In genomic region chr14:93706360-93706955, GRCh38 we compare ENCODE assay signal across 24 cellular contexts.
DNase-seq lines count a peak whose midpoint lies in the region; ATAC-seq, FAIRE-seq and TF ChIP-seq lines count a peak whose summit lies in the region.
"Had no signal": no experiment of that assay in that cellular context is flagged by ENCODE, and none has a peak within 500 bp of the region (broad histone marks: within the 10 kb centered on the region; RNA-seq: fewer than 3 reads in every experiment).

No MANE protein-coding gene starts in this region.

- H3K4me2 ChIP-seq in Karpas-422 (ENCODE audit: low read depth, low read length, poor library complexity, severe bottlenecking): no peak overlapping the region
- H3K4me2 ChIP-seq: BLaER1 had no signal

- H2AFZ ChIP-seq in Karpas-422 (ENCODE audit: low read length): no peak overlapping the region

- H3K27me3 ChIP-seq in Karpas-422 (ENCODE audit: low read length) (no peaks in the 10 kb centered on the region), esophagus muscularis mucosa (no peaks in the 10 kb centered on the region), sigmoid colon (no peaks in the 10 kb centered on the region), breast epithelium (no peaks in the 10 kb centered on the region)
- H3K27me3 ChIP-seq: BLaER1, MG63 had no signal

- H3K4me1 ChIP-seq in Karpas-422 (ENCODE audit: low read length) (peaks cover 44% of the 10 kb centered on the region), esophagus muscularis mucosa (peaks cover 0 to 7% (median 5%) of the 10 kb centered on the region in 4 donors), sigmoid colon (no peaks in the 10 kb centered on the region), breast epithelium (no peaks in the 10 kb centered on the region)

- FAIRE-seq in GM12891 (lab: Jason Lieb, UNC): no peak
- FAIRE-seq: GM12878 had no signal

- TF ChIP-seq EP300 in esophagus muscularis mucosa (IDR thresholded peaks at IDR 0.05) (no peak), sigmoid colon (IDR thresholded peaks at IDR 0.05) (no peak)

- H3K9ac ChIP-seq in Karpas-422 (ENCODE audit: low read length): no peak overlapping the region
- H3K9ac ChIP-seq: BLaER1 had no signal

- H3K9me3 ChIP-seq in Karpas-422 (ENCODE audit: low read length): no peaks in the 10 kb centered on the region
- no peaks in the 10 kb centered on the region for H3K9me3 ChIP-seq in esophagus muscularis mucosa
- H3K9me3 ChIP-seq in sigmoid colon: no peaks in the 10 kb centered on the region
- H3K9me3 ChIP-seq in breast epithelium: no peaks in the 10 kb centered on the region
- H3K9me3 ChIP-seq: BLaER1, MG63 had no signal

- TF ChIP-seq POLR2A in esophagus muscularis mucosa (IDR thresholded peaks at IDR 0.05; ENCODE audit: low read depth) (no peak), sigmoid colon (IDR thresholded peaks at IDR 0.05) (no peak), breast epithelium (IDR thresholded peaks at IDR 0.05) (no peak), GM12891 (IDR thresholded peaks at IDR 0.05; ENCODE audit: low read depth, low read length) (no peak)

- intact Hi-C loops in esophagus muscularis mucosa (cut with DNase I) (no loop called here), sigmoid colon (cut with DNase I) (no loop called here), breast epithelium (cut with DNase I; ENCODE audit: low total_unique reads) (no loop called here)

- H3K4me3 ChIP-seq in Karpas-422 (ENCODE audit: low read length) (no peak overlapping the region), esophagus muscularis mucosa (no peak overlapping the region), sigmoid colon (no peak overlapping the region), breast epithelium (no peak overlapping the region)
- H3K4me3 ChIP-seq: BLaER1, GM12878, MG63 had no signal

- H3K79me2 ChIP-seq in Karpas-422 (ENCODE audit: low read length): no peaks in the 10 kb centered on the region

- H3K27ac ChIP-seq in Karpas-422 (ENCODE audit: low read length): peak overlapping the region; percentile 93
- no peak overlapping the region for H3K27ac ChIP-seq in esophagus muscularis mucosa (replicated peaks in 1 of 4)
- no peak overlapping the region for H3K27ac ChIP-seq in sigmoid colon
- H3K27ac ChIP-seq in breast epithelium: no peak overlapping the region
- H3K27ac ChIP-seq: BLaER1, RWPE1 had no signal

- TF ChIP-seq CTCF in esophagus muscularis mucosa (IDR thresholded peaks at IDR 0.05) (no peak), sigmoid colon (IDR thresholded peaks at IDR 0.05) (no peak), breast epithelium (IDR thresholded peaks at IDR 0.05) (no peak)

- DNase-seq in DMS79 treated with DMSO at 0.1 percent for 48 hours (lab: John Stamatoyannopoulos, UW) (peak; percentile 93), Karpas-422 (no peak), esophagus muscularis mucosa (ENCODE audit: extremely low spot score) (peak; percentile 92), sigmoid colon (peak; percentile 36), breast epithelium (ENCODE audit: low spot score in 2 of 2) (no peak), GM12891 (ENCODE audit: insufficient read length, low spot score) (no peak)
- DNase-seq: CD4-positive, CD25-positive, alpha-beta regulatory T cell; DMS153; GDM1; H9; HFFc6; KBM-7; MG63; NCI-H146; NCI-H1930; NCI-H2107; NCI-H226; NCI-H510A; NCI-H69; SHP77 had no signal

- no peak for ATAC-seq in GM21786 (IDR thresholded peaks at IDR 0.05; ENCODE audit: unreplicated experiment)
- ATAC-seq: GM12878 had no signal

- H3K9me2 ChIP-seq in Karpas-422 (replicated peaks; ENCODE audit: insufficient read depth, low read length): no peaks in the 10 kb centered on the region

- WGBS in esophagus muscularis mucosa: 89% methylated on average over 21 of the region's 21 CpGs
- 80 to 84% methylated on average over 21 of the region's 21 CpGs for WGBS in sigmoid colon, 2 donors

- H3K36me3 ChIP-seq in Karpas-422 (ENCODE audit: insufficient read depth, low read length): no peaks in the 10 kb centered on the region
- H3K36me3 ChIP-seq in esophagus muscularis mucosa: no peaks in the 10 kb centered on the region
- H3K36me3 ChIP-seq in sigmoid colon: no peaks in the 10 kb centered on the region
- no peaks in the 10 kb centered on the region for H3K36me3 ChIP-seq in breast epithelium
- H3K36me3 ChIP-seq: BLaER1, MG63 had no signal

- H4K20me1 ChIP-seq in Karpas-422 (ENCODE audit: insufficient read depth, low read depth, low read length): no peaks in the 10 kb centered on the region
- H4K20me1 ChIP-seq: BLaER1 had no signal

TF ChIP-seq in GM12891, 5 proteins besides CTCF, POLR2A, EP300 and RAD21:
- TF ChIP-seq POLR2AphosphoS5 (IDR thresholded peaks at IDR 0.05; ENCODE audit: low read depth, low read length) (no peak), POU2F2 (IDR thresholded peaks at IDR 0.05; ENCODE audit: low read depth, low read length) (no peak), SPI1 (IDR thresholded peaks at IDR 0.05; ENCODE audit: low read depth, low read length) (no peak), PAX5 (IDR thresholded peaks at IDR 0.05; ENCODE audit: insufficient read depth, low read length, severe bottlenecking) (no peak)

Comparison
In these comparisons a context has a peak if more than half of its experiments do, and no peak if none do; other contexts are left out.
1. DNase-seq: peak in DMS79 treated with DMSO at 0.1 percent for 48 hours (single experiment), esophagus muscularis mucosa (single experiment) and sigmoid colon (single experiment); none in Karpas-422 (single experiment), breast epithelium (0 of 2) and GM12891 (single experiment).